ENCODE assay signal across 10 cellular contexts in the genomic region with DNA sequence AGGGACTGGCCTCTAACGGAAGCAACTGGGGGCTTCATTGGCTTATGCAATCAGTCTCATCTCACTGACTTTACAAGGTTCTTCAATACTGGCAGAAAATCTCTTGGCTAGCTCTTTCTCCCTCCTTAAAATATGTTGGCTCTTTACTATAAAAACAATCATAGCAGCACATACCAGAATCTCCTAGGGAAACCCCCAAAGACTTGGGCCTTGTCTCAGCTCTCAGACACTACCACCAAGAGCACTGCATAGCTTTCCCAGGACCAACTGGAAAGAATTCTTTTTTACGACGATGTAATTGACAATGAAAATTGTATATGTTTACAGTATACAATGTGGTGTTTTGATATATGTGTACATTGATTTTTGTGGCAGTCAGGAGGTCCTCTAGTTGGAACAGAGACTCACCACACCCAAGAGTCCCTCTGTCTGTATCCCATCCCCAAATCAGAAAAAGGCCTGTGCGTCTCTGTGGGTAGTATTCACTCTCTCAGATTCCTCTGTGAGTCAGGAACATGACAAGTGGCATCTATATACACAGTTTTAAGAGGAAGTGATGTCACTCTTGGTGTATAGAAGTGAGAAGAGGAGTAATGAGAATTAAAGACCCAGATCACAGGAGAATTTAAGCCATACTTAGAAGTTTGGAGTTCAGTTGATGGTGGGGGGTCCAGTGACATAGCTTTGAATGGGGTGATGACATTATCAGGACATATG. TPM values are rescaled to one million over a fixed set of nuclear protein-coding genes. Genes with fewer than 3 reads are reported as not detected.
DNase-seq lines count a peak whose midpoint lies in the region; ATAC-seq and TF ChIP-seq lines count a peak whose summit lies in the region.
"Had no signal": no experiment of that assay in that cellular context is flagged by ENCODE, and none has a peak within 500 bp of the region (broad histone marks: within the 10 kb centered on the region; RNA-seq: fewer than 3 reads in every experiment).

No MANE protein-coding gene starts in this region.

- TF ChIP-seq POLR2A in transverse colon (IDR thresholded peaks at IDR 0.05): peak; percentile 53

- no peaks in the 10 kb centered on the region for H3K27me3 ChIP-seq in transverse colon

- no peaks in the 10 kb centered on the region for H3K27me3 Mint-ChIP-seq in activated CD8-positive, alpha-beta T cell treated with anti-CD3 and anti-CD28 coated beads, Interleukin-2, amount 10 ng/mL, durations not matched to agents 7 days and 5 days (ENCODE audit: low read depth)

- no peak for TF ChIP-seq CTCF in transverse colon (IDR thresholded peaks at IDR 0.05)
- TF ChIP-seq CTCF in omental fat pad (IDR thresholded peaks at IDR 0.05): no peak

- peak overlapping the region; percentile 79 for H3K27ac Mint-ChIP-seq in activated CD8-positive, alpha-beta T cell treated with anti-CD3 and anti-CD28 coated beads, Interleukin-2, amount 10 ng/mL, durations not matched to agents 7 days and 5 days

- no peaks in the 10 kb centered on the region for H3K9me3 Mint-ChIP-seq in activated CD8-positive, alpha-beta T cell treated with anti-CD3 and anti-CD28 coated beads, Interleukin-2, amount 10 ng/mL, durations not matched to agents 7 days and 5 days (ENCODE audit: insufficient read depth)

- H3K4me3 Mint-ChIP-seq in activated CD8-positive, alpha-beta T cell treated with anti-CD3 and anti-CD28 coated beads, Interleukin-2, amount 10 ng/mL, durations not matched to agents 7 days and 5 days: peak overlapping the region; percentile 10

- POLR2A ChIA-PET in activated CD8-positive, alpha-beta T cell treated with anti-CD3 and anti-CD28 coated beads, Interleukin-2, amount 10 ng/mL, durations not matched to agents 7 days and 5 days (lab: Charles Lee): interaction anchor here (1.1 to 16.0 kb wide), 3 partner anchors 10 to 20 kb away, joined by 5 to 381 read pairs (median 58); partner anchors contain the start of gene SMAP2

- H3K9me3 ChIP-seq in transverse colon: no peaks in the 10 kb centered on the region

- CTCF ChIA-PET in activated CD8-positive, alpha-beta T cell treated with anti-CD3 and anti-CD28 coated beads, Interleukin-2, amount 10 ng/mL, durations not matched to agents 7 days and 5 days (lab: Charles Lee): interaction anchor here (0.6 to 16.5 kb wide), 8 partner anchors 7 to 241 kb away, joined by 3 to 206 read pairs (median 3); no protein-coding TSS in a partner anchor

- H3K4me1 ChIP-seq in transverse colon: peaks cover 10 to 74% (median 27%) of the 10 kb centered on the region in 4 donors

- peaks cover 84% of the 10 kb centered on the region for H3K4me1 Mint-ChIP-seq in activated CD8-positive, alpha-beta T cell treated with anti-CD3 and anti-CD28 coated beads, Interleukin-2, amount 10 ng/mL, durations not matched to agents 7 days and 5 days (ENCODE audit: low read depth)

- no peaks in the 10 kb centered on the region for H3K36me3 ChIP-seq in transverse colon

- ATAC-seq in activated CD8-positive, alpha-beta T cell treated with anti-CD3 and anti-CD28 coated beads, Interleukin-2, amount 10 ng/mL, durations not matched to agents 7 days and 5 days: peak; percentile 80
- ATAC-seq in GM21717 (IDR thresholded peaks at IDR 0.05; ENCODE audit: unreplicated experiment) (no peak), omental fat pad (ENCODE audit: low FRiP score) (no peak)

- peak overlapping the region; percentile 81 to 90 (median 84) for H3K27ac ChIP-seq in transverse colon
- H3K27ac ChIP-seq: C4-2B had no signal

- WGBS in transverse colon (ENCODE audit: low coverage in 1 of 2), 2 donors: 71 to 83% methylated on average over 4 of the region's 4 CpGs

- in situ Hi-C loops in transverse colon (cut with MboI; ENCODE audit: low pct_ligation_motif_present in 1 of 4, low pct_unique_long_range_greater_than_20kb in 1 of 4, low sequenced_read_pairs in 3 of 4): no loop called here

- H3K4me3 ChIP-seq in transverse colon: no peak overlapping the region

- peak; percentile 37 for DNase-seq in activated naive CD4-positive, alpha-beta T cell treated with Interleukin-2 at 50 U/mL for 16 hours
- DNase-seq in activated naive CD4-positive, alpha-beta T cell (lab: John Stamatoyannopoulos, UW): no peak
- no peak for DNase-seq in activated CD8-positive, alpha-beta T cell treated with anti-CD3 and anti-CD28 coated beads, Interleukin-2, amount 10 ng/mL, durations not matched to agents 7 days and 5 days
- DNase-seq in hepatic stellate cell (ENCODE audit: low spot score) (peak; percentile 68), transverse colon (no peak), GDM1 (lab: John Stamatoyannopoulos, UW) (no peak), omental fat pad (ENCODE audit: low spot score) (no peak)
- DNase-seq: islet precursor cell had no signal

- TF ChIP-seq EP300 in transverse colon (IDR thresholded peaks at IDR 0.05; ENCODE audit: low read depth): no peak

- intact Hi-C loops in transverse colon (cut with DNase I; ENCODE audit: low total_unique reads): no loop called here

- H3K36me3 Mint-ChIP-seq in activated CD8-positive, alpha-beta T cell treated with anti-CD3 and anti-CD28 coated beads, Interleukin-2, amount 10 ng/mL, durations not matched to agents 7 days and 5 days (ENCODE audit: low read depth): peaks cover 51% of the 10 kb centered on the region

RNA-seq across cellular contexts. Expression of gene SMAP2, which starts 21.1 kb away (rescaled TPM):
- total RNA-seq in activated CD8-positive, alpha-beta T cell treated with anti-CD3 and anti-CD28 coated beads, Interleukin-2, amount 10 ng/mL, durations not matched to agents 7 days and 5 days: 100 to 1,000 TPM; 106 to 107 TPM
- total RNA-seq in transverse colon (10 to 100 TPM; 20.1 to 47.0 (median 33.8) TPM), omental fat pad (100 to 1,000 TPM in 1 of 4 donors, 10 to 100 TPM in 3; 45.4 to 119 (median 60.1) TPM)

RNA-seq across cellular contexts. Expression of gene ZFP69B, which starts 55.7 kb away (rescaled TPM):
- 1 to 10 TPM; 3.6 to 3.8 TPM for total RNA-seq in activated CD8-positive, alpha-beta T cell treated with anti-CD3 and anti-CD28 coated beads, Interleukin-2, amount 10 ng/mL, durations not matched to agents 7 days and 5 days
- 1 to 10 TPM in 1 of 4 donors, under 1 TPM in 1, not detected in 2; 0.68 to 1.9 TPM for total RNA-seq in transverse colon
- 1 to 10 TPM in 3 of 4 donors, under 1 TPM in 1; 0.56 to 1.9 (median 1.2) TPM for total RNA-seq in omental fat pad

Comparison
In these comparisons a context has a peak if more than half of its experiments do, and no peak if none do; other contexts are left out.
1. DNase-seq: peak in activated naive CD4-positive, alpha-beta T cell treated with Interleukin-2 at 50 U/mL for 16 hours (single experiment) and hepatic stellate cell (single experiment); none in activated naive CD4-positive, alpha-beta T cell (0 of 4), activated CD8-positive, alpha-beta T cell treated with anti-CD3 and anti-CD28 coated beads, Interleukin-2, amount 10 ng/mL, durations not matched to agents 7 days and 5 days (single experiment), transverse colon (single experiment), GDM1 (single experiment) and omental fat pad (single experiment).